Comparison of ENCODE assay signal across 8 cellular contexts in the genomic region with DNA sequence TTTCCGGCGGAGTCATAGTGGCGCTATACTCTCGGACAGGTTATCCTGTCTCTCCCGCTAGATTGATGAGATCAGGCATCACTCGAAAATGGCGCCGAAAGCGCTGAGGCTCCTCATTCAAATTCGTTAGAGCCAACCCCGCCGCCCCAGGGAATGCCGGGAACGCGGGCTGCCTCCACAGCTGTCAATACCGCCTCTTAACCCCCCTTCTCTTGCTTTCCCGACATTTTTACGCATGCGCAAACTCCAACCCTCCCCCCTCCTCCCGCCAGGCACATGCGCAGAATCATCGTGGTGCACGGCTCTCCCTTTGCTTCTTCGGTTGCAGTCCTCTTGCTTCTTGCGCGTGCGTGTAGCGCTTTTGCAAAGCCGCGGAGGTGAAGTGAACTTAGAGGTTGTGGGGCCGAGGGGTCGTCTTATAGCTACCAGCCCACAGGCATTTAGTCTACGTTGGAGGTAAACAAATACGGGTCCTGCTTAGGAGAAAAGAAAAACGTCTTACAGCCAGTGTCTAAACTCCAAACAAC.
DNase-seq lines count a peak whose midpoint lies in the region; ATAC-seq lines count a peak whose summit lies in the region.

No MANE protein-coding gene starts in this region.

- peaks cover 27 to 39% (median 34%) of the 10 kb centered on the region in 3 donors for H3K4me1 Mint-ChIP-seq in IgD-negative memory B cell

- H3K36me3 Mint-ChIP-seq in IgD-negative memory B cell, result peaks cover 2% of the 10 kb centered on the region

- H3K9me3 ChIP-seq in mononuclear cell (ENCODE audit: low read depth, low read length), result no peaks in the 10 kb centered on the region

- no peaks in the 10 kb centered on the region for H3K27me3 ChIP-seq in mononuclear cell (ENCODE audit: insufficient read depth, low read length)

- peak overlapping the region; percentile 99 to 100 (median 100) for H3K4me3 Mint-ChIP-seq in IgD-negative memory B cell

- DNase-seq in DMS153 (lab: John Stamatoyannopoulos, UW) (peak; percentile 98), OCI-M1 (lab: John Stamatoyannopoulos, UW) (peak; percentile 99), activated T-cell treated with anti-CD3 and anti-CD28 coated beads for 48 hours (ENCODE audit: low read depth) (peak; percentile 96), epithelial cell of prostate (ENCODE audit: low read depth, low spot score) (peak; percentile 94)
- peak; percentile 94 to 97 for DNase-seq in stimulated activated CD8-positive, alpha-beta memory T cell treated with anti-CD3 and anti-CD28 coated beads, Interleukin-2, amount 100 ng/mL, for 48 hours (ENCODE audit: low read depth in 2 of 2)

- peak overlapping the region; percentile 78 for H3K27ac ChIP-seq in epithelial cell of prostate

- H3K27me3 Mint-ChIP-seq in IgD-negative memory B cell, result peaks cover 3% of the 10 kb centered on the region

- H3K4me1 ChIP-seq in mononuclear cell (ENCODE audit: insufficient read depth, low read length), result peaks cover 30% of the 10 kb centered on the region

- peak overlapping the region; percentile 75 for H3K4me3 ChIP-seq in mononuclear cell (ENCODE audit: low read length)

- H3K27ac Mint-ChIP-seq in IgD-negative memory B cell, result peak overlapping the region; percentile 93 to 99 (median 99)

- peaks cover 0 to 5% (median 0%) of the 10 kb centered on the region in 3 donors for H3K9me3 Mint-ChIP-seq in IgD-negative memory B cell

- peak; percentile 70 for ATAC-seq in GM21576 (IDR thresholded peaks at IDR 0.05; ENCODE audit: unreplicated experiment)

Comparison
In these comparisons a context has a peak if more than half of its experiments do, and no peak if none do; other contexts are left out.
1. Peak in every context shown above with its lines: DNase-seq, ATAC-seq, H3K4me3 ChIP-seq and H3K27ac ChIP-seq.